In genomic region chr17:75622771-75623273, GRCh38 we compare ENCODE assay signal across 20 cellular contexts. TPM values are rescaled to one million over a fixed set of nuclear protein-coding genes. Genes with fewer than 3 reads are reported as not detected.
A peak's percentile ranks its signal among the peaks of the same experiment; 100 is the strongest.
DNase-seq lines count a peak whose midpoint lies in the region; ATAC-seq, FAIRE-seq and TF ChIP-seq lines count a peak whose summit lies in the region.
"Had no signal": no experiment of that assay in that cellular context is flagged by ENCODE, and none has a peak within 500 bp of the region (broad histone marks: within the 10 kb centered on the region; RNA-seq: fewer than 3 reads in every experiment).

No MANE protein-coding gene starts in this region.

- TF ChIP-seq RAD21 in HepG2 (CRISPR knock-in tag; IDR thresholded peaks at IDR 0.05), result no peak

- H3K36me3 ChIP-seq in HepG2 (replicated peaks in 1 of 2; ENCODE audit: control insufficient read depth in 1 of 2, insufficient read depth in 2 of 2, low read length in 2 of 2) (peaks cover 0 to 2% of the 10 kb centered on the region in 2 experiments; a peak in 1 of 5 replicates), right lobe of liver (peaks cover 0 to 17% (median 3%) of the 10 kb centered on the region in 4 donors), pancreas (no peaks in the 10 kb centered on the region)
- peaks cover 0 to 60% (median 0%) of the 10 kb centered on the region in 3 experiments for H3K36me3 ChIP-seq in naive thymus-derived CD4-positive, alpha-beta T cell (ENCODE audit: control insufficient read depth in 2 of 3, insufficient read depth in 3 of 3, low read length in 3 of 3)

- no peaks in the 10 kb centered on the region; the same call in 1 of the 2 replicates for H4K20me1 ChIP-seq in HepG2 (ENCODE audit: insufficient read depth, low read length)

- DNase-seq in HepG2 (ENCODE audit: low spot score) (no peak), right lobe of liver (no peak), T-helper 17 cell (no peak), pancreas (no peak), SW480 (ENCODE audit: low spot score) (no peak), NCI-H2107 (lab: John Stamatoyannopoulos, UW) (no peak)
- DNase-seq in naive thymus-derived CD4-positive, alpha-beta T cell, result no peak
- DNase-seq: C1 segment of cervical spinal cord; CD4-positive, alpha-beta T cell; DMS153; DMS79 treated with DMSO at 0.1 percent for 48 hours; HCEC 1CT had no signal

- no peaks in the 10 kb centered on the region for H3K9me3 Mint-ChIP-seq in naive thymus-derived CD4-positive, alpha-beta T cell
- H3K9me3 Mint-ChIP-seq: CD4-positive, alpha-beta T cell; HFFc6 had no signal

- H3K27me3 Mint-ChIP-seq in T-helper 17 cell, result no peaks in the 10 kb centered on the region
- no peaks in the 10 kb centered on the region for H3K27me3 Mint-ChIP-seq in naive thymus-derived CD4-positive, alpha-beta T cell
- H3K27me3 Mint-ChIP-seq: B cell; CD4-positive, alpha-beta T cell had no signal

- H3K4me3 ChIP-seq in HepG2 (replicated peaks in 1 of 3; ENCODE audit: insufficient read depth in 1 of 3, low read depth in 2 of 3, low read length in 3 of 3), result no peak overlapping the region
- no peak overlapping the region for H3K4me3 ChIP-seq in right lobe of liver
- no peak overlapping the region for H3K4me3 ChIP-seq in naive thymus-derived CD4-positive, alpha-beta T cell (ENCODE audit: low read length)
- H3K4me3 ChIP-seq in pancreas, result no peak overlapping the region

- no peak overlapping the region for H3K4me2 ChIP-seq in HepG2 (ENCODE audit: low read depth, low read length)

- H3K27ac ChIP-seq in HepG2 (ENCODE audit: extremely low read length, insufficient read depth, low read length), result no peak overlapping the region
- no peak overlapping the region for H3K27ac ChIP-seq in right lobe of liver
- no peak overlapping the region for H3K27ac ChIP-seq in naive thymus-derived CD4-positive, alpha-beta T cell (ENCODE audit: low read depth, low read length)
- H3K27ac ChIP-seq in pancreas, result no peak overlapping the region

- H3K9me3 ChIP-seq in HepG2 (ENCODE audit: low read length) (no peaks in the 10 kb centered on the region), right lobe of liver (no peaks in the 10 kb centered on the region), T-helper 17 cell (ENCODE audit: control insufficient read depth, low read length, poor library complexity, severe bottlenecking) (no peaks in the 10 kb centered on the region), pancreas (no peaks in the 10 kb centered on the region)
- H3K9me3 ChIP-seq in naive thymus-derived CD4-positive, alpha-beta T cell (ENCODE audit: control insufficient read depth in 2 of 3, low read length in 3 of 3), result no peaks in the 10 kb centered on the region

- no peak for TF ChIP-seq CTCF in HepG2 (CRISPR knock-in tag; IDR thresholded peaks at IDR 0.05)
- TF ChIP-seq CTCF in right lobe of liver (IDR thresholded peaks at IDR 0.05), result no peak
- TF ChIP-seq CTCF in pancreas (IDR thresholded peaks at IDR 0.05), result no peak

- BruUV-seq in HepG2 (replicated peaks; lab: Mats Ljungman, UMichigan), result no TSS peak

- ATAC-seq in HepG2 (no peak), right lobe of liver (no peak), T-helper 17 cell (no peak), pancreas (no peak)
- ATAC-seq in naive thymus-derived CD4-positive, alpha-beta T cell, result no peak

- no peaks in the 10 kb centered on the region for H3K36me3 Mint-ChIP-seq in T-helper 17 cell (ENCODE audit: low read depth)
- no peaks in the 10 kb centered on the region for H3K36me3 Mint-ChIP-seq in naive thymus-derived CD4-positive, alpha-beta T cell

- in situ Hi-C loops in HepG2 (cut with HindIII; ENCODE audit: extremely low pct_ligation_motif_present, low pct_unique_long_range_greater_than_20kb), result no loop called here

- H3K4me1 ChIP-seq in HepG2 (ENCODE audit: insufficient read depth, low read length) (peaks cover 6% of the 10 kb centered on the region; the same call in 1 of the 2 replicates), right lobe of liver (no peaks in the 10 kb centered on the region), pancreas (no peaks in the 10 kb centered on the region)
- H3K4me1 ChIP-seq in naive thymus-derived CD4-positive, alpha-beta T cell (ENCODE audit: control insufficient read depth in 2 of 2, insufficient read depth in 2 of 2, low read length in 2 of 2), result no peaks in the 10 kb centered on the region

- no peak overlapping the region for H3K4me3 Mint-ChIP-seq in T-helper 17 cell
- no peak overlapping the region for H3K4me3 Mint-ChIP-seq in naive thymus-derived CD4-positive, alpha-beta T cell
- H3K4me3 Mint-ChIP-seq: B cell; CD4-positive, alpha-beta T cell; HFFc6 had no signal

- H3K79me2 ChIP-seq in HepG2 (ENCODE audit: insufficient read depth, low read length), result no peaks in the 10 kb centered on the region

- POLR2A ChIA-PET in HepG2 (lab: Yijun Ruan, JAX), result interaction anchor here (3.7 kb wide), 1 partner anchor 10 kb away, joined by 12 read pairs; the partner anchor contains the start of gene SMIM5
- POLR2A ChIA-PET in naive thymus-derived CD4-positive, alpha-beta T cell (lab: Charles Lee), result no interaction called here

- H3K9ac ChIP-seq in HepG2 (ENCODE audit: insufficient read depth, low read depth, low read length), result no peak overlapping the region

- TF ChIP-seq POLR2A in HepG2 (IDR thresholded peaks at IDR 0.05; ENCODE audit: insufficient read depth in 1 of 2, low read depth in 2 of 2, low read length in 2 of 2) (no peak), right lobe of liver (IDR thresholded peaks at IDR 0.05) (no peak)

- CTCF ChIA-PET in HepG2 (lab: Yijun Ruan, JAX; ENCODE audit: low intra/inter-chr PET ratio, low total read pairs), result no interaction called here
- CTCF ChIA-PET in naive thymus-derived CD4-positive, alpha-beta T cell (lab: Charles Lee), result interaction anchor here (2.8 to 4.4 kb wide), 2 partner anchors 11 to 126 kb away, joined by 11 to 25 read pairs; partner anchors contain the start of gene SMIM5

- no peak overlapping the region for H2AFZ ChIP-seq in HepG2 (ENCODE audit: low read length)

- H3K27ac Mint-ChIP-seq in T-helper 17 cell, result peak overlapping the region; percentile 29
- peak overlapping the region in 5 of 9 donors; percentile 3 to 71 (median 11) for H3K27ac Mint-ChIP-seq in naive thymus-derived CD4-positive, alpha-beta T cell
- H3K27ac Mint-ChIP-seq: B cell; CD4-positive, alpha-beta T cell; HFFc6 had no signal

- H3K27me3 ChIP-seq in HepG2 (ENCODE audit: control insufficient read depth in 1 of 2, insufficient read depth in 2 of 2, low read length in 2 of 2) (no peaks in the 10 kb centered on the region), right lobe of liver (no peaks in the 10 kb centered on the region), pancreas (no peaks in the 10 kb centered on the region)
- no peaks in the 10 kb centered on the region for H3K27me3 ChIP-seq in naive thymus-derived CD4-positive, alpha-beta T cell (ENCODE audit: control insufficient read depth in 2 of 2, insufficient read depth in 2 of 2, low read length in 2 of 2)

- H3K4me1 Mint-ChIP-seq in T-helper 17 cell, result peaks cover 9% of the 10 kb centered on the region
- peaks cover 0 to 5% (median 0%) of the 10 kb centered on the region in 7 donors for H3K4me1 Mint-ChIP-seq in naive thymus-derived CD4-positive, alpha-beta T cell

- intact Hi-C loops in HepG2 (cut with micrococcal nuclease; ENCODE audit: unreplicated experiment) (no loop called here), right lobe of liver (cut with DNase I) (no loop called here), pancreas (cut with DNase I) (no loop called here)
- intact Hi-C loops in naive thymus-derived CD4-positive, alpha-beta T cell (cut with micrococcal nuclease), result no loop called here

- TF ChIP-seq EP300 in HepG2 (IDR thresholded peaks at IDR 0.05; ENCODE audit: low read depth in 2 of 2, low read length in 2 of 2) (no peak), HepG2 (CRISPR knock-in tag; IDR thresholded peaks at IDR 0.05; ENCODE audit: borderline replicate concordance) (no peak)

- FAIRE-seq in HepG2 (lab: Jason Lieb, UNC) (no peak), pancreas (lab: Jason Lieb, UNC) (no peak)
- FAIRE-seq: A204.1, D721Med, G401.6, GM12891 had no signal

- WGBS in HepG2 (ENCODE audit: low lambda C conversion rate), result 69% methylated on average over 15 of the region's 15 CpGs
- 84% methylated on average over 8 of the region's 15 CpGs for WGBS in right lobe of liver (ENCODE audit: insufficient coverage, low coverage, low lambda C conversion rate, missing lambda C conversion rate)
- WGBS in pancreas, 2 donors, result 65 to 77% methylated on average over 15 of the region's 15 CpGs

RNA-seq across cellular contexts. Expression of gene SMIM5, which starts 10.4 kb away (rescaled TPM):
- not detected in 2 replicates for total RNA-seq in HepG2 (2016; rRNA removed; fragmentation: Illumina TruSeq; extraction: Trizol)
- total RNA-seq in HepG2 (2016; cell fraction: cytosol; rRNA removed; fragmentation: Illumina TruSeq; extraction: Trizol; ENCODE audit: low read depth), result not detected in 2 replicates
- 0.09 TPM in 1 of 2 replicates, not detected in the other for total RNA-seq in HepG2 (2016; cell fraction: insoluble cytoplasmic fraction; rRNA removed; fragmentation: Illumina TruSeq; extraction: Trizol)
- not detected in 2 replicates for total RNA-seq in HepG2 (2016; cell fraction: membrane; rRNA removed; fragmentation: Illumina TruSeq; extraction: Trizol)
- not detected in 2 replicates for total RNA-seq in HepG2 (2016; cell fraction: nucleus; rRNA removed; fragmentation: Illumina TruSeq; extraction: Trizol)
- 0.05 TPM in 1 of 2 replicates, not detected in the other for polyA plus RNA-seq in HepG2 (2011; rRNA removed)
- 0.05 TPM in 1 of 2 replicates, not detected in the other for polyA plus RNA-seq in HepG2 (2011; cell fraction: cytosol; rRNA removed)
- 0.35 and 0.80 TPM in 2 replicates for polyA plus RNA-seq in HepG2 (2011; cell fraction: nucleus; rRNA removed)
- polyA plus RNA-seq in HepG2 (2012), result 0.20 and 0.48 TPM in 2 replicates
- polyA plus RNA-seq in HepG2 (2016; cell fraction: cytosol; fragmentation: Illumina TruSeq; extraction: Trizol; ENCODE audit: low read depth), result not detected in 2 replicates
- polyA plus RNA-seq in HepG2 (2016; cell fraction: insoluble cytoplasmic fraction; fragmentation: Illumina TruSeq; extraction: Trizol; ENCODE audit: low read depth), result 0.14 TPM in 1 of 2 replicates, not detected in the other
- polyA plus RNA-seq in HepG2 (2016; cell fraction: membrane; fragmentation: Illumina TruSeq; extraction: Trizol; ENCODE audit: low read depth), result not detected in 2 replicates
- not detected in 2 replicates for polyA plus RNA-seq in HepG2 (2016; cell fraction: nucleus; fragmentation: Illumina TruSeq; extraction: Trizol; ENCODE audit: insufficient read depth, low read depth)
- not detected in 2 replicates for polyA minus RNA-seq in HepG2 (2011; rRNA and poly(A)+ RNA removed; ENCODE audit: low replicate concordance)
- not detected in 2 replicates for polyA minus RNA-seq in HepG2 (2011; cell fraction: cytosol; rRNA and poly(A)+ RNA removed)
- 0.26 TPM in 1 of 2 replicates, not detected in the other for polyA minus RNA-seq in HepG2 (2011; cell fraction: nucleus; rRNA and poly(A)+ RNA removed)
- total RNA-seq in right lobe of liver, result under 1 TPM in 5 of 6 experiments, not detected in 1; 0.06 to 0.78 (median 0.29) TPM
- total RNA-seq in T-helper 17 cell, result 1 to 10 TPM in 1 of 2 donors, under 1 TPM in 1; 0.40 to 8.4 TPM
- 1 to 10 TPM in 2 of 5 experiments, under 1 TPM in 3; 0.43 to 2.4 (median 0.84) TPM for total RNA-seq in naive thymus-derived CD4-positive, alpha-beta T cell
- under 1 TPM; 0.06 to 0.22 TPM for polyA plus RNA-seq in naive thymus-derived CD4-positive, alpha-beta T cell
- total RNA-seq in pancreas, result 1 to 10 TPM in 1 of 6 donors, under 1 TPM in 5; 0.55 to 1.2 (median 0.82) TPM
- polyA plus RNA-seq in pancreas, result 10 to 100 TPM in 1 of 2 donors, 1 to 10 TPM in 1; 6.3 to 15.3 TPM
- total RNA-seq: H4, HT1080 had no signal

RNA-seq across cellular contexts. Expression of gene MYO15B, which starts 35.2 kb away (rescaled TPM):
- total RNA-seq in HepG2 (2016; rRNA removed; fragmentation: Illumina TruSeq; extraction: Trizol) (1.9 and 2.8 TPM in 2 replicates), right lobe of liver (100 to 1,000 TPM in 1 of 6 experiments, 10 to 100 TPM in 5; 26.4 to 104 (median 52.9) TPM), T-helper 17 cell (10 to 100 TPM; 42.2 to 69.3 TPM), pancreas (10 to 100 TPM; 25.9 to 82.0 (median 38.6) TPM)
- total RNA-seq in HepG2 (2016; cell fraction: cytosol; rRNA removed; fragmentation: Illumina TruSeq; extraction: Trizol; ENCODE audit: low read depth), result 0.61 and 0.79 TPM in 2 replicates
- total RNA-seq in HepG2 (2016; cell fraction: insoluble cytoplasmic fraction; rRNA removed; fragmentation: Illumina TruSeq; extraction: Trizol), result 1.1 and 2.7 TPM in 2 replicates
- 0.83 and 1.2 TPM in 2 replicates for total RNA-seq in HepG2 (2016; cell fraction: membrane; rRNA removed; fragmentation: Illumina TruSeq; extraction: Trizol)
- 3.0 and 3.8 TPM in 2 replicates for total RNA-seq in HepG2 (2016; cell fraction: nucleus; rRNA removed; fragmentation: Illumina TruSeq; extraction: Trizol)
- polyA plus RNA-seq in HepG2 (2011; rRNA removed) (8.1 and 11.2 TPM in 2 replicates), pancreas (100 to 1,000 TPM; 307 to 325 TPM)
- polyA plus RNA-seq in HepG2 (2011; cell fraction: cytosol; rRNA removed), result 1.6 and 2.5 TPM in 2 replicates
- polyA plus RNA-seq in HepG2 (2011; cell fraction: nucleus; rRNA removed), result 122 and 144 TPM in 2 replicates
- polyA plus RNA-seq in HepG2 (2012), result 9.5 and 12.7 TPM in 2 replicates
- polyA plus RNA-seq in HepG2 (2016; cell fraction: cytosol; fragmentation: Illumina TruSeq; extraction: Trizol; ENCODE audit: low read depth), result 0.53 and 1.00 TPM in 2 replicates
- 0.63 and 1.4 TPM in 2 replicates for polyA plus RNA-seq in HepG2 (2016; cell fraction: insoluble cytoplasmic fraction; fragmentation: Illumina TruSeq; extraction: Trizol; ENCODE audit: low read depth)
- polyA plus RNA-seq in HepG2 (2016; cell fraction: membrane; fragmentation: Illumina TruSeq; extraction: Trizol; ENCODE audit: low read depth), result 0.49 and 0.86 TPM in 2 replicates
- 12.0 and 13.6 TPM in 2 replicates for polyA plus RNA-seq in HepG2 (2016; cell fraction: nucleus; fragmentation: Illumina TruSeq; extraction: Trizol; ENCODE audit: insufficient read depth, low read depth)
- polyA minus RNA-seq in HepG2 (2011; rRNA and poly(A)+ RNA removed; ENCODE audit: low replicate concordance), result 7.2 and 13.2 TPM in 2 replicates
- polyA minus RNA-seq in HepG2 (2011; cell fraction: cytosol; rRNA and poly(A)+ RNA removed), result 3.0 and 6.8 TPM in 2 replicates
- 16.5 and 25.7 TPM in 2 replicates for polyA minus RNA-seq in HepG2 (2011; cell fraction: nucleus; rRNA and poly(A)+ RNA removed)
- total RNA-seq in naive thymus-derived CD4-positive, alpha-beta T cell, result 100 to 1,000 TPM in 4 of 5 experiments, 10 to 100 TPM in 1; 72.2 to 461 (median 304) TPM
- polyA plus RNA-seq in naive thymus-derived CD4-positive, alpha-beta T cell, result 1 to 10 TPM; 1.2 to 2.3 TPM

RNA-seq across cellular contexts. Expression of gene RECQL5, which starts 44.1 kb away (rescaled TPM):
- 17.8 and 32.0 TPM in 2 replicates for total RNA-seq in HepG2 (2016; rRNA removed; fragmentation: Illumina TruSeq; extraction: Trizol)
- 38.8 and 39.2 TPM in 2 replicates for total RNA-seq in HepG2 (2016; cell fraction: cytosol; rRNA removed; fragmentation: Illumina TruSeq; extraction: Trizol; ENCODE audit: low read depth)
- total RNA-seq in HepG2 (2016; cell fraction: insoluble cytoplasmic fraction; rRNA removed; fragmentation: Illumina TruSeq; extraction: Trizol), result 17.8 and 31.1 TPM in 2 replicates
- 9.2 and 11.3 TPM in 2 replicates for total RNA-seq in HepG2 (2016; cell fraction: membrane; rRNA removed; fragmentation: Illumina TruSeq; extraction: Trizol)
- 41.9 and 45.5 TPM in 2 replicates for total RNA-seq in HepG2 (2016; cell fraction: nucleus; rRNA removed; fragmentation: Illumina TruSeq; extraction: Trizol)
- polyA plus RNA-seq in HepG2 (2011; rRNA removed), result 27.7 and 33.4 TPM in 2 replicates
- polyA plus RNA-seq in HepG2 (2011; cell fraction: cytosol; rRNA removed), result 8.7 and 11.9 TPM in 2 replicates
- 256 and 300 TPM in 2 replicates for polyA plus RNA-seq in HepG2 (2011; cell fraction: nucleus; rRNA removed)
- 38.2 and 41.9 TPM in 2 replicates for polyA plus RNA-seq in HepG2 (2012)
- polyA plus RNA-seq in HepG2 (2016; cell fraction: cytosol; fragmentation: Illumina TruSeq; extraction: Trizol; ENCODE audit: low read depth), result 1.7 and 1.9 TPM in 2 replicates
- 12.2 and 17.3 TPM in 2 replicates for polyA plus RNA-seq in HepG2 (2016; cell fraction: insoluble cytoplasmic fraction; fragmentation: Illumina TruSeq; extraction: Trizol; ENCODE audit: low read depth)
- polyA plus RNA-seq in HepG2 (2016; cell fraction: membrane; fragmentation: Illumina TruSeq; extraction: Trizol; ENCODE audit: low read depth), result 3.6 and 4.1 TPM in 2 replicates
- polyA plus RNA-seq in HepG2 (2016; cell fraction: nucleus; fragmentation: Illumina TruSeq; extraction: Trizol; ENCODE audit: insufficient read depth, low read depth), result 112 and 116 TPM in 2 replicates
- polyA minus RNA-seq in HepG2 (2011; rRNA and poly(A)+ RNA removed; ENCODE audit: low replicate concordance), result 51.0 and 71.9 TPM in 2 replicates
- polyA minus RNA-seq in HepG2 (2011; cell fraction: cytosol; rRNA and poly(A)+ RNA removed), result 15.1 and 15.3 TPM in 2 replicates
- polyA minus RNA-seq in HepG2 (2011; cell fraction: nucleus; rRNA and poly(A)+ RNA removed), result 69.1 and 72.6 TPM in 2 replicates
- 10 to 100 TPM; 13.5 to 24.8 (median 18.4) TPM for total RNA-seq in right lobe of liver
- 10 to 100 TPM; 24.1 to 30.6 TPM for total RNA-seq in T-helper 17 cell
- total RNA-seq in naive thymus-derived CD4-positive, alpha-beta T cell, result 10 to 100 TPM; 38.7 to 76.5 (median 49.2) TPM
- polyA plus RNA-seq in naive thymus-derived CD4-positive, alpha-beta T cell, result 10 to 100 TPM; 12.4 to 25.9 TPM
- 10 to 100 TPM in 4 of 6 donors, 1 to 10 TPM in 2; 8.7 to 29.4 (median 12.8) TPM for total RNA-seq in pancreas
- polyA plus RNA-seq in pancreas, result 10 to 100 TPM; 54.3 to 65.2 TPM

RNA-seq across cellular contexts. Expression of gene SAP30BP, which starts 44.3 kb away (rescaled TPM):
- 99.4 and 109 TPM in 2 replicates for total RNA-seq in HepG2 (2016; rRNA removed; fragmentation: Illumina TruSeq; extraction: Trizol)
- 35.7 and 41.2 TPM in 2 replicates for total RNA-seq in HepG2 (2016; cell fraction: cytosol; rRNA removed; fragmentation: Illumina TruSeq; extraction: Trizol; ENCODE audit: low read depth)
- 105 and 112 TPM in 2 replicates for total RNA-seq in HepG2 (2016; cell fraction: insoluble cytoplasmic fraction; rRNA removed; fragmentation: Illumina TruSeq; extraction: Trizol)
- total RNA-seq in HepG2 (2016; cell fraction: membrane; rRNA removed; fragmentation: Illumina TruSeq; extraction: Trizol), result 35.1 and 45.2 TPM in 2 replicates
- 76.4 and 82.2 TPM in 2 replicates for total RNA-seq in HepG2 (2016; cell fraction: nucleus; rRNA removed; fragmentation: Illumina TruSeq; extraction: Trizol)
- 67.7 and 80.1 TPM in 2 replicates for polyA plus RNA-seq in HepG2 (2011; rRNA removed)
- polyA plus RNA-seq in HepG2 (2011; cell fraction: cytosol; rRNA removed), result 59.4 and 67.4 TPM in 2 replicates
- 191 and 218 TPM in 2 replicates for polyA plus RNA-seq in HepG2 (2011; cell fraction: nucleus; rRNA removed)
- polyA plus RNA-seq in HepG2 (2012), result 57.3 and 65.0 TPM in 2 replicates
- polyA plus RNA-seq in HepG2 (2016; cell fraction: cytosol; fragmentation: Illumina TruSeq; extraction: Trizol; ENCODE audit: low read depth), result 20.2 and 20.5 TPM in 2 replicates
- 110 and 119 TPM in 2 replicates for polyA plus RNA-seq in HepG2 (2016; cell fraction: insoluble cytoplasmic fraction; fragmentation: Illumina TruSeq; extraction: Trizol; ENCODE audit: low read depth)
- polyA plus RNA-seq in HepG2 (2016; cell fraction: membrane; fragmentation: Illumina TruSeq; extraction: Trizol; ENCODE audit: low read depth), result 27.8 and 32.7 TPM in 2 replicates
- 131 and 143 TPM in 2 replicates for polyA plus RNA-seq in HepG2 (2016; cell fraction: nucleus; fragmentation: Illumina TruSeq; extraction: Trizol; ENCODE audit: insufficient read depth, low read depth)
- polyA minus RNA-seq in HepG2 (2011; rRNA and poly(A)+ RNA removed; ENCODE audit: low replicate concordance), result 42.3 and 45.2 TPM in 2 replicates
- 17.6 and 28.8 TPM in 2 replicates for polyA minus RNA-seq in HepG2 (2011; cell fraction: cytosol; rRNA and poly(A)+ RNA removed)
- 90.4 and 101 TPM in 2 replicates for polyA minus RNA-seq in HepG2 (2011; cell fraction: nucleus; rRNA and poly(A)+ RNA removed)
- 10 to 100 TPM; 24.0 to 36.0 (median 27.0) TPM for total RNA-seq in right lobe of liver
- 100 to 1,000 TPM; 178 to 235 TPM for total RNA-seq in T-helper 17 cell
- 100 to 1,000 TPM in 4 of 5 experiments, 10 to 100 TPM in 1; 97.6 to 198 (median 116) TPM for total RNA-seq in naive thymus-derived CD4-positive, alpha-beta T cell
- polyA plus RNA-seq in naive thymus-derived CD4-positive, alpha-beta T cell, result 10 to 100 TPM; 69.5 to 76.1 TPM
- total RNA-seq in pancreas, result 10 to 100 TPM; 22.4 to 45.3 (median 37.0) TPM
- 100 to 1,000 TPM in 1 of 2 donors, 10 to 100 TPM in 1; 81.8 to 106 TPM for polyA plus RNA-seq in pancreas

Comparison
In these comparisons a context has a peak if more than half of its experiments do, and no peak if none do; other contexts are left out.
1. RNA of gene MYO15B, which starts 35.2 kb away (total RNA-seq): 72.2 to 461 TPM in naive thymus-derived CD4-positive, alpha-beta T cell, 42.2 to 69.3 TPM in T-helper 17 cell, 26.4 to 104 TPM in right lobe of liver and 25.9 to 82.0 TPM in pancreas; 0.61 to 3.8 TPM in HepG2; every median in the first group is over 4 times any median in the second.